11 cellular contexts compared by ENCODE assay signal in genomic region chr1:167668108-167668507, GRCh38. TPM values are rescaled to one million over a fixed set of nuclear protein-coding genes. Genes with fewer than 3 reads are reported as not detected.
DNase-seq lines count a peak whose midpoint lies in the region; ATAC-seq and TF ChIP-seq lines count a peak whose summit lies in the region.
"Had no signal": no experiment of that assay in that cellular context is flagged by ENCODE, and none has a peak within 500 bp of the region (broad histone marks: within the 10 kb centered on the region; RNA-seq: fewer than 3 reads in every experiment).

No MANE protein-coding gene starts in this region.

- H3K27me3 ChIP-seq in trophoblast cell (ENCODE audit: insufficient read depth, low read length) (no peaks in the 10 kb centered on the region), esophagus squamous epithelium (no peaks in the 10 kb centered on the region)

- no peak overlapping the region for H2AK5ac ChIP-seq in trophoblast cell (ENCODE audit: low read length)

- H3K14ac ChIP-seq in trophoblast cell (ENCODE audit: low read length), result no peak overlapping the region

- no peaks in the 10 kb centered on the region for H3K27me3 Mint-ChIP-seq in activated CD8-positive, alpha-beta T cell treated with anti-CD3 and anti-CD28 coated beads for 36 hours
- no peaks in the 10 kb centered on the region for H3K27me3 Mint-ChIP-seq in activated CD8-positive, alpha-beta T cell treated with anti-CD3 and anti-CD28 coated beads, Interleukin-2, amount 10 ng/mL, durations not matched to agents 7 days and 5 days (ENCODE audit: low read depth)

- H3K36me3 Mint-ChIP-seq in activated CD8-positive, alpha-beta T cell treated with anti-CD3 and anti-CD28 coated beads for 36 hours (ENCODE audit: low read depth), result peaks cover 50% of the 10 kb centered on the region
- peaks cover 81% of the 10 kb centered on the region for H3K36me3 Mint-ChIP-seq in activated CD8-positive, alpha-beta T cell treated with anti-CD3 and anti-CD28 coated beads, Interleukin-2, amount 10 ng/mL, durations not matched to agents 7 days and 5 days (ENCODE audit: low read depth)

- peaks cover 16% of the 10 kb centered on the region for H3K79me1 ChIP-seq in trophoblast cell (ENCODE audit: low read length)

- no peaks in the 10 kb centered on the region for H3K9me3 ChIP-seq in trophoblast cell (ENCODE audit: insufficient read depth, low read depth, low read length)
- H3K9me3 ChIP-seq in esophagus squamous epithelium, result no peaks in the 10 kb centered on the region

- no peak overlapping the region for H4K8ac ChIP-seq in trophoblast cell (ENCODE audit: low read depth, low read length)

- no peaks in the 10 kb centered on the region for H3K9me3 Mint-ChIP-seq in activated CD8-positive, alpha-beta T cell treated with anti-CD3 and anti-CD28 coated beads for 36 hours
- H3K9me3 Mint-ChIP-seq in activated CD8-positive, alpha-beta T cell treated with anti-CD3 and anti-CD28 coated beads, Interleukin-2, amount 10 ng/mL, durations not matched to agents 7 days and 5 days (ENCODE audit: insufficient read depth), result no peaks in the 10 kb centered on the region
- H3K9me3 Mint-ChIP-seq: activated naive CD4-positive, alpha-beta T cell treated with anti-CD3 and anti-CD28 coated beads, Interleukin-2, amount 50 U/mL, for 72 hours had no signal

- H3K27ac Mint-ChIP-seq in activated CD8-positive, alpha-beta T cell treated with anti-CD3 and anti-CD28 coated beads for 36 hours, result peak overlapping the region; percentile 53
- no peak overlapping the region for H3K27ac Mint-ChIP-seq in activated CD8-positive, alpha-beta T cell treated with anti-CD3 and anti-CD28 coated beads, Interleukin-2, amount 10 ng/mL, durations not matched to agents 7 days and 5 days

- CTCF ChIA-PET in activated CD8-positive, alpha-beta T cell treated with anti-CD3 and anti-CD28 coated beads for 36 hours (lab: Charles Lee), result interaction anchor here (1.4 to 3.0 kb wide), 3 partner anchors 13 to 20 kb away, joined by 4 to 11 read pairs (median 5); no protein-coding TSS in a partner anchor
- CTCF ChIA-PET in activated CD8-positive, alpha-beta T cell treated with anti-CD3 and anti-CD28 coated beads, Interleukin-2, amount 10 ng/mL, durations not matched to agents 7 days and 5 days (lab: Charles Lee), result interaction anchor here (0.9 kb wide), 1 partner anchor 19 kb away, joined by 4 read pairs; no protein-coding TSS in a partner anchor

- no peak overlapping the region for H3K4ac ChIP-seq in trophoblast cell (ENCODE audit: low read depth, low read length)

- no peak overlapping the region for H2AFZ ChIP-seq in trophoblast cell (ENCODE audit: insufficient read depth, low read length, poor library complexity)

- peaks cover 85% of the 10 kb centered on the region for H3K4me1 Mint-ChIP-seq in activated CD8-positive, alpha-beta T cell treated with anti-CD3 and anti-CD28 coated beads for 36 hours (ENCODE audit: low read depth)
- peaks cover 36% of the 10 kb centered on the region for H3K4me1 Mint-ChIP-seq in activated CD8-positive, alpha-beta T cell treated with anti-CD3 and anti-CD28 coated beads, Interleukin-2, amount 10 ng/mL, durations not matched to agents 7 days and 5 days (ENCODE audit: low read depth)

- H3K27ac ChIP-seq in trophoblast cell (ENCODE audit: low read depth, low read length) (no peak overlapping the region), esophagus squamous epithelium (no peak overlapping the region)

- no peak for DNase-seq in activated CD8-positive, alpha-beta T cell treated with anti-CD3 and anti-CD28 coated beads for 36 hours
- no peak for DNase-seq in activated CD8-positive, alpha-beta T cell treated with anti-CD3 and anti-CD28 coated beads, Interleukin-2, amount 10 ng/mL, durations not matched to agents 7 days and 5 days
- DNase-seq in trophoblast cell, result no peak
- DNase-seq in hepatic stellate cell (ENCODE audit: low spot score), result no peak
- DNase-seq in SW 1271 (lab: John Stamatoyannopoulos, UW), result no peak
- no peak for DNase-seq in esophagus squamous epithelium (lab: John Stamatoyannopoulos, UW)
- DNase-seq: MM.1S had no signal

- H3K4me3 Mint-ChIP-seq in activated CD8-positive, alpha-beta T cell treated with anti-CD3 and anti-CD28 coated beads for 36 hours, result no peak overlapping the region
- no peak overlapping the region for H3K4me3 Mint-ChIP-seq in activated CD8-positive, alpha-beta T cell treated with anti-CD3 and anti-CD28 coated beads, Interleukin-2, amount 10 ng/mL, durations not matched to agents 7 days and 5 days

- H3K36me3 ChIP-seq in trophoblast cell (ENCODE audit: control insufficient read depth in 1 of 2, insufficient read depth in 2 of 2, low read length in 2 of 2) (no peaks in the 10 kb centered on the region), esophagus squamous epithelium (no peaks in the 10 kb centered on the region)

- no CpG with 5 or more reads among the region's 6 CpGs for WGBS in trophoblast cell (ENCODE audit: extremely low coverage, insufficient coverage, insufficient read length)
- WGBS in esophagus squamous epithelium, 2 donors, result 89 to 98% methylated on average over 6 of the region's 6 CpGs

- no peaks in the 10 kb centered on the region for H3K79me2 ChIP-seq in trophoblast cell (ENCODE audit: control insufficient read depth, insufficient read depth, low read length, poor library complexity)

- no peak overlapping the region for H3K9ac ChIP-seq in trophoblast cell (ENCODE audit: low read length)

- POLR2A ChIA-PET in activated CD8-positive, alpha-beta T cell treated with anti-CD3 and anti-CD28 coated beads for 36 hours (lab: Charles Lee), result interaction anchor here (0.9 to 1.2 kb wide), 3 partner anchors 10 to 22 kb away, joined by 3 read pairs; no protein-coding TSS in a partner anchor
- POLR2A ChIA-PET in activated CD8-positive, alpha-beta T cell treated with anti-CD3 and anti-CD28 coated beads, Interleukin-2, amount 10 ng/mL, durations not matched to agents 7 days and 5 days (lab: Charles Lee), result no interaction called here

- H3K18ac ChIP-seq in trophoblast cell (ENCODE audit: low read length), result no peak overlapping the region

- ATAC-seq in activated CD8-positive, alpha-beta T cell treated with anti-CD3 and anti-CD28 coated beads for 36 hours, result no peak
- ATAC-seq in activated CD8-positive, alpha-beta T cell treated with anti-CD3 and anti-CD28 coated beads, Interleukin-2, amount 10 ng/mL, durations not matched to agents 7 days and 5 days, result no peak
- ATAC-seq in GM21786 (IDR thresholded peaks at IDR 0.05; ENCODE audit: unreplicated experiment) (peak; percentile 73), HG03469 (IDR thresholded peaks at IDR 0.05; ENCODE audit: unreplicated experiment) (peak; percentile 65)

- TF ChIP-seq CTCF in activated CD8-positive, alpha-beta T cell treated with anti-CD3 and anti-CD28 coated beads for 36 hours (IDR thresholded peaks at IDR 0.05), result no peak
- TF ChIP-seq CTCF in esophagus squamous epithelium (IDR thresholded peaks at IDR 0.05), result no peak

- peak overlapping the region; percentile 60 for H2BK12ac ChIP-seq in trophoblast cell (ENCODE audit: low read length)

- TF ChIP-seq POLR2A in esophagus squamous epithelium (IDR thresholded peaks at IDR 0.05), result no peak

- H4K12ac ChIP-seq in trophoblast cell (ENCODE audit: low read depth, low read length), result no peak overlapping the region

- H3K4me3 ChIP-seq in trophoblast cell (ENCODE audit: low read depth, low read length) (no peak overlapping the region), esophagus squamous epithelium (no peak overlapping the region)

- intact Hi-C loops in activated CD8-positive, alpha-beta T cell treated with anti-CD3 and anti-CD28 coated beads for 36 hours (cut with micrococcal nuclease), result no loop called here
- intact Hi-C loops in esophagus squamous epithelium (cut with DNase I), result no loop called here

- H3K23ac ChIP-seq in trophoblast cell (ENCODE audit: low read length), result no peak overlapping the region

- H3K4me1 ChIP-seq in trophoblast cell (ENCODE audit: control insufficient read depth in 1 of 2, insufficient read depth in 2 of 2, low read length in 2 of 2), result peaks cover 27 to 34% of the 10 kb centered on the region in 2 experiments
- H3K4me1 ChIP-seq in esophagus squamous epithelium, result peaks cover 11 to 85% (median 55%) of the 10 kb centered on the region in 3 donors

- no peak overlapping the region for H3K4me2 ChIP-seq in trophoblast cell (ENCODE audit: low read length)

- no peak overlapping the region for H4K91ac ChIP-seq in trophoblast cell (ENCODE audit: low read depth, low read length)

- H2BK120ac ChIP-seq in trophoblast cell (ENCODE audit: insufficient read depth, low read length, poor library complexity), result peak overlapping the region; percentile 43

- no peak overlapping the region for H2BK5ac ChIP-seq in trophoblast cell (ENCODE audit: low read depth, low read length, poor library complexity)

RNA-seq across cellular contexts. Expression of gene RCSD1, which starts 38.1 kb away (rescaled TPM):
- 10 to 100 TPM; 66.4 to 67.9 TPM for total RNA-seq in activated CD8-positive, alpha-beta T cell treated with anti-CD3 and anti-CD28 coated beads for 36 hours
- 100 to 1,000 TPM; 143 to 145 TPM for total RNA-seq in activated CD8-positive, alpha-beta T cell treated with anti-CD3 and anti-CD28 coated beads, Interleukin-2, amount 10 ng/mL, durations not matched to agents 7 days and 5 days
- 0.46 and 0.53 TPM in 2 replicates for polyA plus RNA-seq in trophoblast cell (2013)
- 10 to 100 TPM in 1 of 4 donors, 1 to 10 TPM in 3; 1.2 to 17.7 (median 3.4) TPM for total RNA-seq in esophagus squamous epithelium
- total RNA-seq: A673 had no signal

RNA-seq across cellular contexts. Expression of gene MPZL1, which starts 53.7 kb away (rescaled TPM):
- total RNA-seq in activated CD8-positive, alpha-beta T cell treated with anti-CD3 and anti-CD28 coated beads for 36 hours, result 10 to 100 TPM; 14.8 to 15.4 TPM
- 10 to 100 TPM; 12.5 to 13.6 TPM for total RNA-seq in activated CD8-positive, alpha-beta T cell treated with anti-CD3 and anti-CD28 coated beads, Interleukin-2, amount 10 ng/mL, durations not matched to agents 7 days and 5 days
- 335 and 346 TPM in 2 replicates for polyA plus RNA-seq in trophoblast cell (2013)
- total RNA-seq in esophagus squamous epithelium, result 10 to 100 TPM; 36.6 to 80.5 (median 74.3) TPM

Comparison
In these comparisons a context has a peak if more than half of its experiments do, and no peak if none do; other contexts are left out.
1. ATAC-seq: peak in GM21786 (single experiment) and HG03469 (single experiment); none in activated CD8-positive, alpha-beta T cell treated with anti-CD3 and anti-CD28 coated beads for 36 hours (single experiment) and activated CD8-positive, alpha-beta T cell treated with anti-CD3 and anti-CD28 coated beads, Interleukin-2, amount 10 ng/mL, durations not matched to agents 7 days and 5 days (single experiment).